13 cellular contexts compared by ENCODE assay signal in the genomic region with DNA sequence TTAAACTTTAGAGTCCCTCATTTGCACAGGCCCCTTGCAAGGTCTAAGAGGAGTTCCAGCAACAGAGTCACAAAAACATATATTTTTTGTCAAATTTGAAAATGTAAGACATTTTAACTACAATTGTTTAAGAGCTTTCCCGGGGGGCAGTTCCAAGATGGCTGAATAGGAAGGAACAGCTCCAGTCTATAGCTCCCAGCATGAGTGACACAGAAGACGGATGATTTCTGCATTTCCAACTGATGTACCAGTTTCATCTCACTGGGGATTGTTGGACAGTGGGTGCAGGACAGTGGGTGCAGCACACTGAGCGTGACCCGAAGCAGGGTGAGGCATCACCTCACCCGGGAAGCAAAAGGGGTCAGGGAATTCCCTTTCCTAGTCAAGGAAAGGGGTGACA.
"Had no signal": no experiment of that assay in that cellular context is flagged by ENCODE, and none has a peak within 500 bp of the region (broad histone marks: within the 10 kb centered on the region; RNA-seq: fewer than 3 reads in every experiment).

No MANE protein-coding gene starts in this region.

- H3K27me3 ChIP-seq: esophagus squamous epithelium, hepatocyte, right atrium auricular region had no signal

- H3K4me3 ChIP-seq: esophagus squamous epithelium, hepatocyte, left ventricle myocardium inferior, lower lobe of right lung, right atrium auricular region had no signal

- DNase-seq: esophagus squamous epithelium; foreskin fibroblast; kidney; left cardiac atrium; left ventricle myocardium inferior; lower lobe of right lung; natural killer cell; small intestine; stimulated activated CD4-positive, alpha-beta T cell treated with anti-CD3 and anti-CD28 coated beads, Interleukin-12 subunit alpha, Interleukin-12 subunit beta, amount 100 ng/mL, for 4 hours; stimulated activated naive CD4-positive, alpha-beta T cell treated with Interleukin-2 at 50 U/mL for 16 hours; trophoblast cell had no signal

- H3K4me2 ChIP-seq: hepatocyte had no signal

- H3K79me2 ChIP-seq: hepatocyte had no signal

- ATAC-seq: left cardiac atrium, lower lobe of right lung, natural killer cell had no signal

- H3K36me3 ChIP-seq: esophagus squamous epithelium, left ventricle myocardium inferior, lower lobe of right lung, right atrium auricular region had no signal

- H3K9me3 ChIP-seq: esophagus squamous epithelium, left ventricle myocardium inferior, lower lobe of right lung, right atrium auricular region had no signal

- H3K4me1 ChIP-seq: esophagus squamous epithelium, left ventricle myocardium inferior, lower lobe of right lung, right atrium auricular region had no signal

- H3K27ac ChIP-seq: esophagus squamous epithelium, hepatocyte, left ventricle myocardium inferior, lower lobe of right lung, right atrium auricular region had no signal

- H2AFZ ChIP-seq: hepatocyte had no signal
